In the genomic region with DNA sequence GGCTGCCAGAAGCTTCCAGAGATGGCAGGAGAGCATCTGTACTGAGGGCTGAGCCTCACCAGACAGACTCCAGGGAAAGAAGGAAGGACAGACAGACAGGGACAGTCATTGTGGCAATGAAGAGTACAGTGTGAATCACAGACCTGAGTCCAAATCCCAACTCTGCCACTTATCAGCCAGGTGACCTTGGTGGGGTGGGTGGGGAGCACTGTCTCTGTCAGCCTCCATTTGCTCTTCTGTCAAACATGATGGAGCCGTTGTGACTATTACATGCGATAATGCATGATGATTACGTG, we compare ENCODE assay signal across 12 cellular contexts.
A peak's percentile ranks its signal among the peaks of the same experiment; 100 is the strongest.
DNase-seq lines count a peak whose midpoint lies in the region; ATAC-seq, FAIRE-seq and TF ChIP-seq lines count a peak whose summit lies in the region.
"Had no signal": no experiment of that assay in that cellular context is flagged by ENCODE, and none has a peak within 500 bp of the region (broad histone marks: within the 10 kb centered on the region; RNA-seq: fewer than 3 reads in every experiment).

No MANE protein-coding gene starts in this region.

- no peaks in the 10 kb centered on the region for H4K20me1 ChIP-seq in IMR-90 (ENCODE audit: insufficient read depth, low read length)

- H2BK20ac ChIP-seq in IMR-90 (ENCODE audit: low read depth, low read length), result no peak overlapping the region

- H3K27me3 ChIP-seq in IMR-90 (ENCODE audit: control insufficient read depth, insufficient read depth, low read length) (peaks cover 3% of the 10 kb centered on the region), right cardiac atrium (ENCODE audit: control insufficient read depth, insufficient read depth) (no peaks in the 10 kb centered on the region)

- H4K8ac ChIP-seq in IMR-90 (ENCODE audit: low read depth in 2 of 2, low read length in 2 of 2), result no peak overlapping the region

- H3K4me3 ChIP-seq in IMR-90 (ENCODE audit: insufficient read depth, low read depth, low read length) (no peak overlapping the region), right cardiac atrium (ENCODE audit: low read length) (no peak overlapping the region)
- H3K4me3 ChIP-seq: A549, GM23338 had no signal

- no peak overlapping the region for H4K91ac ChIP-seq in IMR-90 (ENCODE audit: insufficient read depth, low read depth, low read length)

- H3K27ac Mint-ChIP-seq in activated T-helper 2 cell treated with anti-CD3 and anti-CD28 coated beads, Interferon-gamma antibody, Interleukin-2, Interleukin-4, amounts not matched to agents 10 μg/mL and 5 μg/mL and 100 μg/mL, durations not matched to agents 14 hours and 24 hours and 36 hours, result no peak overlapping the region
- H3K27ac Mint-ChIP-seq in T-helper 2 cell treated with Interferon-gamma antibody and Interleukin-4, amounts not matched to agents 5 μg/mL and 100 μg/mL, for 36 hours, result no peak overlapping the region
- H3K27ac Mint-ChIP-seq: CD4-positive, CD25-positive, alpha-beta regulatory T cell; GM23338 had no signal

- BruUV-seq in IMR-90 (replicated peaks; lab: Mats Ljungman, UMichigan), result no TSS peak

- H3K27me3 Mint-ChIP-seq in activated T-helper 2 cell treated with anti-CD3 and anti-CD28 coated beads, Interferon-gamma antibody, Interleukin-2, Interleukin-4, amounts not matched to agents 10 μg/mL and 5 μg/mL and 100 μg/mL, durations not matched to agents 14 hours and 24 hours and 36 hours (ENCODE audit: low read depth), result no peaks in the 10 kb centered on the region
- H3K27me3 Mint-ChIP-seq in T-helper 2 cell treated with Interferon-gamma antibody and Interleukin-4, amounts not matched to agents 5 μg/mL and 100 μg/mL, for 36 hours (ENCODE audit: low read depth), result peaks cover 5% of the 10 kb centered on the region
- H3K27me3 Mint-ChIP-seq: CD4-positive, CD25-positive, alpha-beta regulatory T cell had no signal

- no peak overlapping the region for H3K18ac ChIP-seq in IMR-90 (ENCODE audit: low read depth, low read length)

- H2AFZ ChIP-seq in IMR-90 (replicated peaks; ENCODE audit: low read length, poor library complexity), result peak overlapping the region; percentile 32
- H2AFZ ChIP-seq: GM23338 had no signal

- no peaks in the 10 kb centered on the region for H3K79me1 ChIP-seq in IMR-90 (ENCODE audit: low read depth in 1 of 2, low read length in 2 of 2)

- H3K36me3 Mint-ChIP-seq in activated T-helper 2 cell treated with anti-CD3 and anti-CD28 coated beads, Interferon-gamma antibody, Interleukin-2, Interleukin-4, amounts not matched to agents 10 μg/mL and 5 μg/mL and 100 μg/mL, durations not matched to agents 14 hours and 24 hours and 36 hours (ENCODE audit: low read depth), result no peaks in the 10 kb centered on the region
- no peaks in the 10 kb centered on the region for H3K36me3 Mint-ChIP-seq in T-helper 2 cell treated with Interferon-gamma antibody and Interleukin-4, amounts not matched to agents 5 μg/mL and 100 μg/mL, for 36 hours (ENCODE audit: low read depth)
- H3K36me3 Mint-ChIP-seq: CD4-positive, CD25-positive, alpha-beta regulatory T cell had no signal

- intact Hi-C loops in IMR-90 (cut with micrococcal nuclease), result no loop called here
- intact Hi-C loops in activated T-helper 2 cell treated with anti-CD3 and anti-CD28 coated beads, Interferon-gamma antibody, Interleukin-2, Interleukin-4, amounts not matched to agents 10 μg/mL and 5 μg/mL and 100 μg/mL, durations not matched to agents 14 hours and 24 hours and 36 hours (cut with micrococcal nuclease), result no loop called here
- intact Hi-C loops in right cardiac atrium (cut with DNase I), result no loop called here

- H3K27ac ChIP-seq in IMR-90 (ENCODE audit: insufficient read depth, low read length), result no peak overlapping the region
- H3K27ac ChIP-seq in right cardiac atrium (ENCODE audit: low read length), result no peak overlapping the region
- H3K27ac ChIP-seq: A549 had no signal

- no peak overlapping the region for H2AK9ac ChIP-seq in IMR-90 (replicated peaks; ENCODE audit: low read depth, low read length, poor library complexity)

- H3K9ac ChIP-seq in IMR-90 (ENCODE audit: low read depth, low read length), result no peak overlapping the region

- H4K5ac ChIP-seq in IMR-90 (ENCODE audit: low read depth, low read length), result no peak overlapping the region

- H3K4me1 Mint-ChIP-seq in activated T-helper 2 cell treated with anti-CD3 and anti-CD28 coated beads, Interferon-gamma antibody, Interleukin-2, Interleukin-4, amounts not matched to agents 10 μg/mL and 5 μg/mL and 100 μg/mL, durations not matched to agents 14 hours and 24 hours and 36 hours (ENCODE audit: low read depth), result peaks cover 15% of the 10 kb centered on the region
- H3K4me1 Mint-ChIP-seq in T-helper 2 cell treated with Interferon-gamma antibody and Interleukin-4, amounts not matched to agents 5 μg/mL and 100 μg/mL, for 36 hours (ENCODE audit: low read depth), result peaks cover 4% of the 10 kb centered on the region
- H3K4me1 Mint-ChIP-seq: GM23338 had no signal

- no peak for ATAC-seq in IMR-90 (ENCODE audit: low read depth)
- no peak for ATAC-seq in right cardiac atrium
- ATAC-seq: A549, GM23338 had no signal

- H3K4me2 ChIP-seq in IMR-90 (ENCODE audit: low read depth, low read length), result no peak overlapping the region
- H3K4me2 ChIP-seq: A549, GM23338 had no signal

- H3K9me1 ChIP-seq in IMR-90 (ENCODE audit: insufficient read depth, low read length), result no peaks in the 10 kb centered on the region; the same call in 1 of the 2 replicates

- peak overlapping the region; percentile 32 for H3K4me3 Mint-ChIP-seq in activated T-helper 2 cell treated with anti-CD3 and anti-CD28 coated beads, Interferon-gamma antibody, Interleukin-2, Interleukin-4, amounts not matched to agents 10 μg/mL and 5 μg/mL and 100 μg/mL, durations not matched to agents 14 hours and 24 hours and 36 hours (ENCODE audit: low read depth)
- H3K4me3 Mint-ChIP-seq in T-helper 2 cell treated with Interferon-gamma antibody and Interleukin-4, amounts not matched to agents 5 μg/mL and 100 μg/mL, for 36 hours, result no peak overlapping the region
- H3K4me3 Mint-ChIP-seq: CD4-positive, CD25-positive, alpha-beta regulatory T cell; GM23338 had no signal

- no peaks in the 10 kb centered on the region for H3K4me1 ChIP-seq in IMR-90 (ENCODE audit: control insufficient read depth, insufficient read depth, low read length)
- no peaks in the 10 kb centered on the region for H3K4me1 ChIP-seq in right cardiac atrium (ENCODE audit: control insufficient read depth, insufficient read depth, low read length)
- H3K4me1 ChIP-seq: A549 had no signal

- no peaks in the 10 kb centered on the region for H3K9me3 Mint-ChIP-seq in activated T-helper 2 cell treated with anti-CD3 and anti-CD28 coated beads, Interferon-gamma antibody, Interleukin-2, Interleukin-4, amounts not matched to agents 10 μg/mL and 5 μg/mL and 100 μg/mL, durations not matched to agents 14 hours and 24 hours and 36 hours
- H3K9me3 Mint-ChIP-seq in T-helper 2 cell treated with Interferon-gamma antibody and Interleukin-4, amounts not matched to agents 5 μg/mL and 100 μg/mL, for 36 hours, result no peaks in the 10 kb centered on the region
- H3K9me3 Mint-ChIP-seq: CD4-positive, CD25-positive, alpha-beta regulatory T cell; GM23338 had no signal

- TF ChIP-seq RAD21 in IMR-90 (IDR thresholded peaks at IDR 0.05; ENCODE audit: low read length), result no peak

- H2BK15ac ChIP-seq in IMR-90 (ENCODE audit: low read depth, low read length), result no peak overlapping the region

- H3K14ac ChIP-seq in IMR-90 (replicated peaks; ENCODE audit: low read depth, low read length), result no peak overlapping the region

- H3K36me3 ChIP-seq in IMR-90 (ENCODE audit: control insufficient read depth, insufficient read depth, low read length), result no peaks in the 10 kb centered on the region

- no peaks in the 10 kb centered on the region for H3K9me3 ChIP-seq in IMR-90 (ENCODE audit: control insufficient read depth, insufficient read depth, low read length)
- H3K9me3 ChIP-seq in right cardiac atrium (ENCODE audit: control insufficient read depth, low read length), result no peaks in the 10 kb centered on the region
- H3K9me3 ChIP-seq: A549 had no signal

- H3K4ac ChIP-seq in IMR-90 (ENCODE audit: low read depth, low read length), result no peak overlapping the region

- no peak for DNase-seq in IMR-90
- DNase-seq in activated T-helper 2 cell treated with anti-CD3 and anti-CD28 coated beads, Interferon-gamma antibody, Interleukin-2, Interleukin-4, amounts not matched to agents 10 μg/mL and 5 μg/mL and 100 μg/mL, durations not matched to agents 14 hours and 24 hours and 36 hours (ENCODE audit: low spot score), result no peak
- DNase-seq in mesenteric fat pad (ENCODE audit: low spot score), result peak; percentile 77
- DNase-seq in urothelium cell line (ENCODE audit: low spot score), result no peak
- DNase-seq in right cardiac atrium, result no peak
- DNase-seq in T-helper 2 cell treated with Interferon-gamma antibody and Interleukin-4, amounts not matched to agents 5 μg/mL and 100 μg/mL, for 36 hours (ENCODE audit: low spot score), result no peak
- DNase-seq: CD4-positive, CD25-positive, alpha-beta regulatory T cell; DMS53; GF-D8; H7 had no signal

- WGBS in IMR-90 (ENCODE audit: extremely low coverage in 2 of 2, insufficient read length in 1 of 2), 2 experiments, result 83% methylated on average over 2 of the region's 3 CpGs; no CpG with 5 or more reads in 1 of the 2 experiments
- WGBS in right cardiac atrium, result 94% methylated on average over 3 of the region's 3 CpGs

- no peak overlapping the region for H3K56ac ChIP-seq in IMR-90 (ENCODE audit: extremely low read depth, insufficient read depth, low read length)

- CTCF ChIA-PET in IMR-90 (lab: Yijun Ruan, JAX), result no interaction called here

- FAIRE-seq in urothelium cell line (lab: Jason Lieb, UNC), result peak; percentile 35
- FAIRE-seq: A549 had no signal

- H2BK5ac ChIP-seq in IMR-90 (ENCODE audit: low read depth, low read length, poor library complexity, severe bottlenecking), result no peak overlapping the region

- no peak for TF ChIP-seq CTCF in IMR-90 (conservative IDR thresholded peaks at IDR 0.05; ENCODE audit: low read depth, low read length)

- dilution Hi-C loops in IMR-90 (cut with HindIII; ENCODE audit: low sequenced_read_pairs, unreplicated experiment), result no loop called here

- no peak overlapping the region for H3K23ac ChIP-seq in IMR-90 (ENCODE audit: low read depth, low read length)

- no peak overlapping the region for H2AK5ac ChIP-seq in IMR-90 (ENCODE audit: low read depth, low read length)

- POLR2A ChIA-PET in IMR-90 (lab: Charles Lee; ENCODE audit: unreplicated experiment), result no interaction called here

- H2BK120ac ChIP-seq in IMR-90 (ENCODE audit: low read depth, low read length), result no peak overlapping the region

- in situ Hi-C loops in IMR-90 (cut with MboI; ENCODE audit: low sequenced_read_pairs), result no loop called here

- no peak for TF ChIP-seq POLR2A in IMR-90 (IDR thresholded peaks at IDR 0.05; ENCODE audit: low read depth, low read length)

TF ChIP-seq in IMR-90, 13 proteins besides CTCF, POLR2A, EP300 and RAD21 (continues in another document):
- no peak for TF ChIP-seq NFE2L2 (IDR thresholded peaks at IDR 0.05; ENCODE audit: low read depth, low read length)
- no peak for TF ChIP-seq MAZ (IDR thresholded peaks at IDR 0.05; ENCODE audit: borderline replicate concordance, low read depth, low read length)
- TF ChIP-seq RFX5 (IDR thresholded peaks at IDR 0.05; ENCODE audit: low read depth, low read length), result no peak
- TF ChIP-seq FOS (IDR thresholded peaks at IDR 0.05; ENCODE audit: low read depth, low read length), result no peak
- no peak for TF ChIP-seq MAFK (IDR thresholded peaks at IDR 0.05; ENCODE audit: low read depth, low read length)
- TF ChIP-seq RCOR1 (IDR thresholded peaks at IDR 0.05; ENCODE audit: insufficient replicate concordance, low read length), result no peak
